ENCODE assay signal across 14 cellular contexts in genomic region chr1:239792157-239792556, GRCh38.
"Had no signal": no experiment of that assay in that cellular context is flagged by ENCODE, and none has a peak within 500 bp of the region (broad histone marks: within the 10 kb centered on the region; RNA-seq: fewer than 3 reads in every experiment).

No MANE protein-coding gene starts in this region.

- H3K36me3 Mint-ChIP-seq: type B pancreatic cell had no signal

- H3K36me3 ChIP-seq: lower lobe of right lung, right atrium auricular region, suprapubic skin had no signal

- H3K4me3 Mint-ChIP-seq: activated T-helper 1 cell treated with anti-CD3 and anti-CD28 coated beads, Interleukin-12 subunit alpha, Interleukin-12 subunit beta, Interleukin-2, Interleukin-4 antibody, amounts not matched to agents 30 ng/mL and 10 ng/mL and 1 ng/mL, durations not matched to agents 14 hours and 24 hours and 36 hours; mesothelial cell of epicardium; nephron progenitor cell; type B pancreatic cell had no signal

- H3K9me3 Mint-ChIP-seq: activated T-helper 1 cell treated with anti-CD3 and anti-CD28 coated beads, Interleukin-12 subunit alpha, Interleukin-12 subunit beta, Interleukin-2, Interleukin-4 antibody, amounts not matched to agents 30 ng/mL and 10 ng/mL and 1 ng/mL, durations not matched to agents 14 hours and 24 hours and 36 hours; type B pancreatic cell had no signal

- H3K27ac Mint-ChIP-seq: activated T-helper 1 cell treated with anti-CD3 and anti-CD28 coated beads, Interleukin-12 subunit alpha, Interleukin-12 subunit beta, Interleukin-2, Interleukin-4 antibody, amounts not matched to agents 30 ng/mL and 10 ng/mL and 1 ng/mL, durations not matched to agents 14 hours and 24 hours and 36 hours; mesothelial cell of epicardium; nephron progenitor cell; progenitor cell of endocrine pancreas; type B pancreatic cell had no signal

- H3K4me1 ChIP-seq: lower lobe of right lung, right atrium auricular region, suprapubic skin had no signal

- H3K4me3 ChIP-seq: lower lobe of right lung, right atrium auricular region, suprapubic skin had no signal

- H3K27me3 Mint-ChIP-seq: progenitor cell of endocrine pancreas had no signal

- H3K9me3 ChIP-seq: lower lobe of right lung, right atrium auricular region had no signal

- ATAC-seq: esophagus mucosa, left colon, lower lobe of right lung had no signal

- DNase-seq: activated naive CD4-positive, alpha-beta T cell treated with Interleukin-2 at 50 U/mL for 16 hours; left colon; lower lobe of right lung; nephron progenitor cell; stimulated activated CD4-positive, alpha-beta T cell treated with anti-CD3 and anti-CD28 coated beads, Interleukin-4, amount 100 ng/mL, for 24 hours; stimulated activated naive CD4-positive, alpha-beta T cell treated with Interleukin-2 at 50 U/mL for 16 hours; SW 1271 had no signal

- H3K27me3 ChIP-seq: right atrium auricular region, suprapubic skin had no signal
